In genomic region chr18:35331367-35332087, GRCh38 we compare ENCODE assay signal across 22 cellular contexts.
"Had no signal": no experiment of that assay in that cellular context is flagged by ENCODE, and none has a peak within 500 bp of the region (broad histone marks: within the 10 kb centered on the region; RNA-seq: fewer than 3 reads in every experiment).

No MANE protein-coding gene starts in this region.

- ATAC-seq: activated CD8-positive, alpha-beta T cell treated with anti-CD3 and anti-CD28 coated beads, Interleukin-2, amount 10 ng/mL, durations not matched to agents 7 days and 5 days; body of pancreas; gastroesophageal sphincter; lower lobe of right lung had no signal

- H3K27ac ChIP-seq: body of pancreas, esophagus squamous epithelium, gastroesophageal sphincter, heart left ventricle, lower lobe of right lung, thoracic aorta, upper lobe of left lung, VCaP had no signal

- DNase-seq: activated CD4-positive, alpha-beta T cell treated with anti-CD3 and anti-CD28 coated beads, Interleukin-2, amount 50 U/mL, for 1 hour; activated CD4-positive, CD25-positive, alpha-beta regulatory T cell treated with anti-CD3 and anti-CD28 coated beads, Interleukin-2, amount 50 U/mL, for 72 hours; activated CD8-positive, alpha-beta T cell treated with anti-CD3 and anti-CD28 coated beads, Interleukin-2, amount 10 ng/mL, durations not matched to agents 7 days and 5 days; activated gamma-delta T cell; activated naive CD4-positive, alpha-beta T cell treated with anti-CD3 and anti-CD28 coated beads, Interleukin-2, amount 50 U/mL, for 16 hours; anterior cingulate cortex; body of pancreas; central memory CD4-positive, alpha-beta T cell; effector memory CD4-positive, alpha-beta T cell; esophagus squamous epithelium; heart left ventricle; left cardiac atrium; lower lobe of right lung; mesendoderm; naive B cell; stimulated activated CD4-positive, alpha-beta T cell treated with anti-CD3 and anti-CD28 coated beads, Interleukin-4, amount 100 ng/mL, for 1 hour; stimulated activated naive CD4-positive, alpha-beta T cell; upper lobe of left lung had no signal

- H3K4me1 ChIP-seq: lower lobe of right lung had no signal

- H3K9me3 ChIP-seq: body of pancreas, esophagus squamous epithelium, gastroesophageal sphincter, lower lobe of right lung, thoracic aorta, upper lobe of left lung had no signal

- FAIRE-seq: islet of Langerhans had no signal

- H3K4me3 ChIP-seq: body of pancreas, esophagus squamous epithelium, gastroesophageal sphincter, heart left ventricle, lower lobe of right lung, thoracic aorta, upper lobe of left lung had no signal

- H3K27me3 ChIP-seq: body of pancreas, esophagus squamous epithelium, gastroesophageal sphincter, heart left ventricle, upper lobe of left lung had no signal
